Comparison of ENCODE assay signal across 1 cellular context in genomic region chr11:72321381-72321996, GRCh38.
A peak's percentile ranks its signal among the peaks of the same experiment; 100 is the strongest.
TF ChIP-seq lines count a peak whose summit lies in the region.

No MANE protein-coding gene starts in this region.

TF ChIP-seq in K562, 482 proteins besides CTCF, POLR2A, EP300 and RAD21 (continued from another document):
- TF ChIP-seq FOSL1 (tag; conservative IDR thresholded peaks at IDR 0.05): peak; percentile 100
- no peak for TF ChIP-seq ELK3 (CRISPR knock-in tag; IDR thresholded peaks at IDR 0.05)
- no peak for TF ChIP-seq THAP7 (CRISPR knock-in tag; IDR thresholded peaks at IDR 0.05)
- peak; percentile 78 for TF ChIP-seq CREM (IDR thresholded peaks at IDR 0.05; ENCODE audit: low read depth)
- TF ChIP-seq LEF1 (IDR thresholded peaks at IDR 0.05): peak; percentile 87
- TF ChIP-seq ZFP1 (CRISPR knock-in tag; IDR thresholded peaks at IDR 0.05): no peak
- TF ChIP-seq KAT7 (CRISPR knock-in tag; IDR thresholded peaks at IDR 0.05; ENCODE audit: borderline replicate concordance): no peak
- TF ChIP-seq BCOR (IDR thresholded peaks at IDR 0.05): peak; percentile 62
- TF ChIP-seq C11orf30 (IDR thresholded peaks at IDR 0.05; ENCODE audit: low read depth): peak; percentile 71
- TF ChIP-seq SRSF9 (IDR thresholded peaks at IDR 0.05; ENCODE audit: borderline replicate concordance, low read depth, low read length): no peak
- no peak for TF ChIP-seq ZNF507 (tag; conservative IDR thresholded peaks at IDR 0.05)
- TF ChIP-seq ZBTB11 (CRISPR knock-in tag; IDR thresholded peaks at IDR 0.05): peak in 1 of 3 experiments; percentile 45; a peak in 1 of 6 replicates
- peak; percentile 78; the same call in 1 of the 2 replicates for TF ChIP-seq NCOA1 (IDR thresholded peaks at IDR 0.05; ENCODE audit: low read depth)
- TF ChIP-seq CBFA2T3 (IDR thresholded peaks at IDR 0.05): peak; percentile 97
- no peak for TF ChIP-seq ZNF79 (CRISPR knock-in tag; IDR thresholded peaks at IDR 0.05; ENCODE audit: low read depth)
- peak; percentile 76; the same call in 1 of the 2 replicates for TF ChIP-seq KLF16 (IDR thresholded peaks at IDR 0.05)
- 0 out of 2 replicates have a peak, but pooled peaks have one; percentile 17 for TF ChIP-seq ELF4 (CRISPR knock-in tag; IDR thresholded peaks at IDR 0.05)
- peak; percentile 85 for TF ChIP-seq NEUROD1 (IDR thresholded peaks at IDR 0.05; ENCODE audit: borderline replicate concordance, low read depth, low read length, partially characterized antibody)
- no peak for TF ChIP-seq ZBED1 (IDR thresholded peaks at IDR 0.05)
- TF ChIP-seq FOXK2 (conservative IDR thresholded peaks at IDR 0.05 in 1 of 2, IDR thresholded peaks at IDR 0.05 in 1 of 2; ENCODE audit: low read depth in 2 of 2): peak; percentile 85 to 91
- TF ChIP-seq ATF3 (IDR thresholded peaks at IDR 0.05): peak; percentile 99
- peak; percentile 92 for TF ChIP-seq ATF3 (CRISPR knock-in tag; conservative IDR thresholded peaks at IDR 0.05)
- peak in 1 of 2 experiments; percentile 76; a peak in 1 of 4 replicates for TF ChIP-seq TBL1XR1 (IDR thresholded peaks at IDR 0.05; ENCODE audit: low read length in 2 of 2)
- 0 out of 2 replicates have a peak, but pooled peaks have one; percentile 32 for TF ChIP-seq ARID3A (IDR thresholded peaks at IDR 0.05; ENCODE audit: borderline replicate concordance, low read depth, low read length)
